In the genomic region with DNA sequence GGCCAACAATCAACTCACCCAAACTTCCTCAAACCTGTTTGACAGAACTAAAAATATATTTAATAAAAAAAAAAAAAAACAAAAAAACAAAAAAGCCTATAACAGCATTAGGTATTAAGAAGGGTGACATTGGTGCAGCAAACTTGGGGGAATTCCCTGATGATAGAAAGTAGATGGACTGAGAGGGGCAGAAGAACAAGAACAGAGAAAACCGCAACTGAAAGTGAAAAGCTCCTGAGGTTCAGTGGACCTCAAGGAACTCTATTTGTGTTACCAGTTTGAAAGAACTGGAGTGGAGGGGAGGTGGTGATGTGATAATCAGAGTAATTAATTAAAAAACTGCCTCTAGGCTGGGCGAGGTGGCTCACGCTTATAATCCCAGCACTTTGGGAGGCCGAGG, we compare ENCODE assay signal across 16 cellular contexts. TPM values are rescaled to one million over a fixed set of nuclear protein-coding genes. Genes with fewer than 3 reads are reported as not detected.
DNase-seq lines count a peak whose midpoint lies in the region; ATAC-seq and TF ChIP-seq lines count a peak whose summit lies in the region.
"Had no signal": no experiment of that assay in that cellular context is flagged by ENCODE, and none has a peak within 500 bp of the region (broad histone marks: within the 10 kb centered on the region; RNA-seq: fewer than 3 reads in every experiment).

No MANE protein-coding gene starts in this region.

- H3K79me1 ChIP-seq in mesendoderm (ENCODE audit: low read length), result no peaks in the 10 kb centered on the region
- no peaks in the 10 kb centered on the region for H3K79me1 ChIP-seq in trophoblast cell (ENCODE audit: low read length)

- no peaks in the 10 kb centered on the region for H3K9me3 ChIP-seq in trophoblast cell (ENCODE audit: insufficient read depth, low read depth, low read length)
- H3K9me3 ChIP-seq: transverse colon had no signal

- no peaks in the 10 kb centered on the region for H3K4me1 ChIP-seq in mesendoderm (ENCODE audit: control insufficient read depth, low read depth, low read length)
- H3K4me1 ChIP-seq in trophoblast cell (ENCODE audit: control insufficient read depth in 1 of 2, insufficient read depth in 2 of 2, low read length in 2 of 2), result no peaks in the 10 kb centered on the region
- H3K4me1 ChIP-seq: transverse colon had no signal

- DNase-seq in GM10248 (ENCODE audit: extremely low spot score) (peak; percentile 16), GM19240 (ENCODE audit: insufficient read length, low spot score) (peak; percentile 1), C1 segment of cervical spinal cord (lab: John Stamatoyannopoulos, UW) (no peak), mesendoderm (no peak), trophoblast cell (no peak), Right ventricle myocardium inferior (ENCODE audit: missing footprints) (no peak)
- DNase-seq: GF-D8, NCI-H2029, NCI-H82, SIG-M5, transverse colon had no signal

- H2BK12ac ChIP-seq in trophoblast cell (ENCODE audit: low read length), result no peak overlapping the region

- no peak overlapping the region for H2BK15ac ChIP-seq in mesendoderm (replicated peaks; ENCODE audit: low read depth)

- H3K18ac ChIP-seq in mesendoderm (ENCODE audit: low read length), result no peak overlapping the region
- H3K18ac ChIP-seq in trophoblast cell (ENCODE audit: low read length), result no peak overlapping the region

- POLR2A ChIA-PET in GM10248 (lab: Yijun Ruan, JAX), result no interaction called here

- H3K36me3 ChIP-seq in mesendoderm (ENCODE audit: control insufficient read depth, insufficient read depth, low read length), result no peaks in the 10 kb centered on the region
- no peaks in the 10 kb centered on the region for H3K36me3 ChIP-seq in trophoblast cell (ENCODE audit: control insufficient read depth in 1 of 2, insufficient read depth in 2 of 2, low read length in 2 of 2)
- H3K36me3 ChIP-seq: transverse colon had no signal

- H3K14ac ChIP-seq in trophoblast cell (ENCODE audit: low read length), result no peak overlapping the region

- CTCF ChIA-PET in GM10248 (lab: Yijun Ruan, JAX), result interaction anchor here (1.5 kb wide), 1 partner anchor 9 kb away, joined by 4 read pairs; no protein-coding TSS in a partner anchor

- H3K23ac ChIP-seq in mesendoderm (ENCODE audit: low read length), result no peak overlapping the region
- H3K23ac ChIP-seq in trophoblast cell (ENCODE audit: low read length), result no peak overlapping the region

- H3K4me3 ChIP-seq in mesendoderm (ENCODE audit: low read length), result no peak overlapping the region
- H3K4me3 ChIP-seq in trophoblast cell (ENCODE audit: low read depth, low read length), result no peak overlapping the region
- H3K4me3 ChIP-seq: transverse colon had no signal

- H4K12ac ChIP-seq in trophoblast cell (ENCODE audit: low read depth, low read length), result no peak overlapping the region

- intact Hi-C loops in Right ventricle myocardium inferior (cut with DNase I), result no loop called here

- TF ChIP-seq CTCF in GM10248 (IDR thresholded peaks at IDR 0.05; ENCODE audit: control extremely low read depth, extremely low read depth, low read depth, missing control alignments), result no peak

- H3K27me3 ChIP-seq in mesendoderm (ENCODE audit: insufficient read depth, low read length, poor library complexity) (no peaks in the 10 kb centered on the region), trophoblast cell (ENCODE audit: insufficient read depth, low read length) (no peaks in the 10 kb centered on the region)
- H3K27me3 ChIP-seq: transverse colon had no signal

- no CpG with 5 or more reads among the region's 4 CpGs for WGBS in mesendoderm (ENCODE audit: extremely low coverage, insufficient coverage, low lambda C conversion rate)
- WGBS in trophoblast cell (ENCODE audit: extremely low coverage, insufficient coverage, insufficient read length), result no CpG with 5 or more reads among the region's 4 CpGs

- H3K4ac ChIP-seq in mesendoderm (ENCODE audit: low read depth, low read length) (no peak overlapping the region), trophoblast cell (ENCODE audit: low read depth, low read length) (no peak overlapping the region)

- no peak overlapping the region for H2AK5ac ChIP-seq in mesendoderm (ENCODE audit: low read length)
- no peak overlapping the region for H2AK5ac ChIP-seq in trophoblast cell (ENCODE audit: low read length)

- H3K9ac ChIP-seq in mesendoderm (ENCODE audit: low read length) (no peak overlapping the region), trophoblast cell (ENCODE audit: low read length) (no peak overlapping the region)

- H4K91ac ChIP-seq in trophoblast cell (ENCODE audit: low read depth, low read length), result no peak overlapping the region

- H2BK5ac ChIP-seq in mesendoderm (ENCODE audit: low read length) (no peak overlapping the region), trophoblast cell (ENCODE audit: low read depth, low read length, poor library complexity) (no peak overlapping the region)

- ATAC-seq in HG02610 (IDR thresholded peaks at IDR 0.05; ENCODE audit: unreplicated experiment) (peak; percentile 86), HG03159 (IDR thresholded peaks at IDR 0.05; ENCODE audit: unreplicated experiment) (peak; percentile 89), Right ventricle myocardium inferior (no peak)
- ATAC-seq: activated naive CD4-positive, alpha-beta T cell treated with anti-CD3 and anti-CD28 coated beads, Interleukin-2, amount 50 U/mL, for 72 hours had no signal

- H4K8ac ChIP-seq in mesendoderm (ENCODE audit: low read depth, low read length) (no peak overlapping the region), trophoblast cell (ENCODE audit: low read depth, low read length) (no peak overlapping the region)

- H3K27ac ChIP-seq in mesendoderm (ENCODE audit: low read depth, low read length), result no peak overlapping the region
- H3K27ac ChIP-seq in trophoblast cell (ENCODE audit: low read depth, low read length), result no peak overlapping the region
- H3K27ac ChIP-seq: HL-60, transverse colon had no signal

- H2BK120ac ChIP-seq in mesendoderm (ENCODE audit: low read depth, low read length) (no peak overlapping the region), trophoblast cell (ENCODE audit: insufficient read depth, low read length, poor library complexity) (no peak overlapping the region)

- no peak overlapping the region for H4K5ac ChIP-seq in mesendoderm (ENCODE audit: low read length)

- H3K79me2 ChIP-seq in mesendoderm (ENCODE audit: control insufficient read depth, insufficient read depth, low read length) (no peaks in the 10 kb centered on the region), trophoblast cell (ENCODE audit: control insufficient read depth, insufficient read depth, low read length, poor library complexity) (no peaks in the 10 kb centered on the region)

- H3K56ac ChIP-seq in mesendoderm (ENCODE audit: low read length), result no peak overlapping the region

- H3K4me2 ChIP-seq in mesendoderm (ENCODE audit: low read length) (no peak overlapping the region), trophoblast cell (ENCODE audit: low read length) (no peak overlapping the region)

- H2AFZ ChIP-seq in trophoblast cell (ENCODE audit: insufficient read depth, low read length, poor library complexity), result no peak overlapping the region

RNA-seq across cellular contexts. Expression of a gene that starts 53.8 kb away (rescaled TPM):
- 0.79 TPM for polyA plus RNA-seq in mesendoderm (2013, experiment 1 of 2)
- 0.67 TPM for polyA plus RNA-seq in mesendoderm (2013, experiment 2 of 2)
- polyA plus RNA-seq in trophoblast cell (2013), result 1.2 TPM in 2 replicates
- total RNA-seq in Right ventricle myocardium inferior, result 5.0 TPM
- total RNA-seq: activated naive CD4-positive, alpha-beta T cell treated with anti-CD3 and anti-CD28 coated beads, Interleukin-2, amount 50 U/mL, for 72 hours had no signal

RNA-seq across cellular contexts. Expression of a gene that starts 58.7 kb away (rescaled TPM):
- polyA plus RNA-seq in mesendoderm (2013, experiment 1 of 2), result not detected
- not detected for polyA plus RNA-seq in mesendoderm (2013, experiment 2 of 2)
- polyA plus RNA-seq in trophoblast cell (2013), result not detected in 2 replicates
- 1.7 TPM for total RNA-seq in Right ventricle myocardium inferior
- total RNA-seq: A172; activated naive CD4-positive, alpha-beta T cell treated with anti-CD3 and anti-CD28 coated beads, Interleukin-2, amount 50 U/mL, for 72 hours; transverse colon had no signal

Comparison
In these comparisons a context has a peak if more than half of its experiments do, and no peak if none do; other contexts are left out.
1. DNase-seq: peak in GM10248 (single experiment) and GM19240 (single experiment); none in C1 segment of cervical spinal cord (0 of 14), mesendoderm (single experiment), trophoblast cell (0 of 2) and Right ventricle myocardium inferior (single experiment).